Comparison of ENCODE assay signal across 27 cellular contexts in genomic region chr4:83248486-83248885, GRCh38. TPM values are rescaled to one million over a fixed set of nuclear protein-coding genes. Genes with fewer than 3 reads are reported as not detected.
DNase-seq lines count a peak whose midpoint lies in the region; ATAC-seq and TF ChIP-seq lines count a peak whose summit lies in the region.
"Had no signal": no experiment of that assay in that cellular context is flagged by ENCODE, and none has a peak within 500 bp of the region (broad histone marks: within the 10 kb centered on the region; RNA-seq: fewer than 3 reads in every experiment).

No MANE protein-coding gene starts in this region.

- DNase-seq in right cardiac atrium (no peak), left ventricle myocardium inferior (no peak), RWPE2 (ENCODE audit: low spot score) (no peak), glomerular visceral epithelial cell (ENCODE audit: extremely low spot score) (peak; percentile 54), DMS114 treated with DMSO at 0.1 percent for 48 hours (lab: John Stamatoyannopoulos, UW; ENCODE audit: unreplicated experiment) (no peak), NCI-H2227 (lab: John Stamatoyannopoulos, UW; ENCODE audit: unreplicated experiment) (no peak), NCI-H1436 (lab: John Stamatoyannopoulos, UW) (no peak), WERI-Rb-1 (no peak)
- DNase-seq: activated CD4-positive, alpha-beta T cell treated with anti-CD3 and anti-CD28 coated beads for 48 hours; activated naive CD4-positive, alpha-beta T cell treated with anti-CD3 and anti-CD28 coated beads, Interleukin-2, amount 50 U/mL, for 16 hours; anterior cingulate cortex; central memory CD4-positive, alpha-beta T cell; DND-41; dorsolateral prefrontal cortex; GOT3; hippocampal formation; islet precursor cell; MV-4-11; NCI-H1694 treated with DMSO at 0.1 percent for 48 hours; NCI-H774; spleen; stimulated activated CD4-positive, alpha-beta T cell treated with anti-CD3 and anti-CD28 coated beads, Interleukin-4, amount 100 ng/mL, for 24 hours; stimulated activated naive CD8-positive, alpha-beta T cell treated with anti-CD3 and anti-CD28 coated beads, Interleukin-15, Interleukin-2, amounts not matched to agents 100 U/mL and 50 U/mL, for 24 hours; T-cell; thyroid gland had no signal

- ATAC-seq in right cardiac atrium = peak; percentile 22 to 48
- peak; percentile 77 for ATAC-seq in RWPE2 (ENCODE audit: low read depth)
- ATAC-seq: stimulated activated naive CD8-positive, alpha-beta T cell treated with anti-CD3 and anti-CD28 coated beads, Interleukin-15, Interleukin-2, amounts not matched to agents 100 U/mL and 50 U/mL, for 24 hours; T-cell had no signal

- no peak overlapping the region for H3K4me3 ChIP-seq in right cardiac atrium (ENCODE audit: low read length)
- no peak overlapping the region for H3K4me3 ChIP-seq in left ventricle myocardium inferior
- no peak overlapping the region for H3K4me3 ChIP-seq in RWPE2 (ENCODE audit: severe bottlenecking)
- H3K4me3 ChIP-seq in WERI-Rb-1 (ENCODE audit: low read depth, low read length) = no peak overlapping the region
- H3K4me3 ChIP-seq: dorsolateral prefrontal cortex, lung, spleen, thyroid gland had no signal

- H3K36me3 ChIP-seq in left ventricle myocardium inferior (no peaks in the 10 kb centered on the region), RWPE2 (ENCODE audit: low read depth) (no peaks in the 10 kb centered on the region), WERI-Rb-1 (no peaks in the 10 kb centered on the region)
- H3K36me3 ChIP-seq: neutrophil, spleen, thyroid gland had no signal

- H3K27me3 ChIP-seq in right cardiac atrium (ENCODE audit: control insufficient read depth, insufficient read depth) (no peaks in the 10 kb centered on the region), left ventricle myocardium inferior (ENCODE audit: low read depth) (no peaks in the 10 kb centered on the region), RWPE2 (ENCODE audit: insufficient read depth, poor library complexity, severe bottlenecking) (no peaks in the 10 kb centered on the region), WERI-Rb-1 (ENCODE audit: insufficient read depth, low read depth, severe bottlenecking) (no peaks in the 10 kb centered on the region)
- H3K27me3 ChIP-seq: dorsolateral prefrontal cortex, neutrophil, spleen, thyroid gland had no signal

- intact Hi-C loops in right cardiac atrium (cut with DNase I) (no loop called here), left ventricle myocardium inferior (cut with micrococcal nuclease) (no loop called here)

- H3K27ac ChIP-seq in right cardiac atrium (ENCODE audit: low read length) = no peak overlapping the region
- no peak overlapping the region for H3K27ac ChIP-seq in left ventricle myocardium inferior (replicated peaks)
- no peak overlapping the region for H3K27ac ChIP-seq in RWPE2 (ENCODE audit: poor library complexity, severe bottlenecking)
- H3K27ac ChIP-seq in WERI-Rb-1 = no peak overlapping the region
- H3K27ac ChIP-seq: dorsolateral prefrontal cortex, neutrophil, thyroid gland had no signal

- WGBS in right cardiac atrium = 91% methylated on average over 5 of the region's 5 CpGs

- H3K9me3 ChIP-seq in right cardiac atrium (ENCODE audit: control insufficient read depth, low read length) = no peaks in the 10 kb centered on the region
- H3K9me3 ChIP-seq in left ventricle myocardium inferior (replicated peaks) = no peaks in the 10 kb centered on the region
- H3K9me3 ChIP-seq in RWPE2 (ENCODE audit: severe bottlenecking) = no peaks in the 10 kb centered on the region
- H3K9me3 ChIP-seq in WERI-Rb-1 (ENCODE audit: severe bottlenecking) = no peaks in the 10 kb centered on the region
- H3K9me3 ChIP-seq: neutrophil, spleen, thyroid gland had no signal

- H3K4me1 ChIP-seq in right cardiac atrium (ENCODE audit: control insufficient read depth, insufficient read depth, low read length) = no peaks in the 10 kb centered on the region
- no peaks in the 10 kb centered on the region for H3K4me1 ChIP-seq in left ventricle myocardium inferior
- H3K4me1 ChIP-seq in RWPE2 (ENCODE audit: insufficient read depth, poor library complexity, severe bottlenecking) = no peaks in the 10 kb centered on the region

- TF ChIP-seq CTCF in left ventricle myocardium inferior (IDR thresholded peaks at IDR 0.05; ENCODE audit: borderline replicate concordance) (no peak), RWPE2 (IDR thresholded peaks at IDR 0.05; ENCODE audit: poor library complexity, severe bottlenecking) (no peak), WERI-Rb-1 (IDR thresholded peaks at IDR 0.05; ENCODE audit: low read depth, low read length) (no peak)

RNA-seq across cellular contexts. Expression of gene COQ2, which starts 36.1 kb away (rescaled TPM):
- 10 to 100 TPM; 12.1 to 15.9 (median 14.4) TPM for total RNA-seq in right cardiac atrium
- polyA plus RNA-seq in right cardiac atrium = 17.5 TPM
- total RNA-seq in left ventricle myocardium inferior = 27.3 TPM
